Comparison of ENCODE assay signal across 20 cellular contexts in the genomic region with DNA sequence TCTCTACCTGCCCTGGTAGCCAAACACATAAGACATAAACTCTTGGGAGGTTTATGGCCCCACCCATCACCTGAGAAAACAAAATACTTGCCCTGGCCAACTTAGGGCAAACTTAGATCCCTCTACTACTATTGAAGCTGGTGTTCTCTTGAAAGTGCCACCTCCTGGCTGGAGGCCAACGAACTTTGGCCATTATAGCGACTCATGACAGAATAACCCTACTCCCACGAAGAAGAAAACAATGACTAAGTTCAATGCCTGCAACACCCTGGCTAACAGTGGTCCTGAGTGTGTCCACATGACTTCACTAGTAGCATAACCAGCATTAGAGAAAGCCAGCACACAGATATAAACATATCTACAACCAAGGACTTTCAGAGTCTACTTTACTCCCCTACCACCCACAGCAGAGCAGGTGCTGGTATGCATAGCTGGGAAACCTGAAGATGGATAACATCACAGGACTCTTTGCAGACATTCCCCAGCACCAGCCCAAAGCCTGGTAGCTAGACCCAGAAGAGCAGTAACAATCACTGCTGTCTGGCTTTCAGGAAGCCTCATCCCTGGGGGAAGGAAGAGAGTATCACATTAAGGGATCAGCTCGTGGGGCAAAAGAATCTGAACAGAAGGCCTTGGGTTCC.
DNase-seq lines count a peak whose midpoint lies in the region; ATAC-seq and TF ChIP-seq lines count a peak whose summit lies in the region.
"Had no signal": no experiment of that assay in that cellular context is flagged by ENCODE, and none has a peak within 500 bp of the region (broad histone marks: within the 10 kb centered on the region; RNA-seq: fewer than 3 reads in every experiment).

No MANE protein-coding gene starts in this region.

- in situ Hi-C loops in GM23248 (cut with MboI) = no loop called here

- no peaks in the 10 kb centered on the region for H4K20me1 ChIP-seq in GM23248 (ENCODE audit: insufficient read depth)

- no peaks in the 10 kb centered on the region for H3F3A ChIP-seq in GM23248 (ENCODE audit: insufficient read depth)

- H3K4me1 ChIP-seq in GM23248 (ENCODE audit: insufficient read depth) = no peaks in the 10 kb centered on the region
- H3K4me1 ChIP-seq: sigmoid colon had no signal

- no peaks in the 10 kb centered on the region for H3K27me3 ChIP-seq in GM23248 (replicated peaks; ENCODE audit: insufficient read depth)
- H3K27me3 ChIP-seq: sigmoid colon had no signal

- H3K9me3 ChIP-seq in GM23248 (ENCODE audit: low read depth) = no peaks in the 10 kb centered on the region

- H3K79me2 ChIP-seq in GM23248 (ENCODE audit: insufficient read depth) = no peaks in the 10 kb centered on the region

- H3K9me2 ChIP-seq in GM23248 (ENCODE audit: insufficient read depth) = no peaks in the 10 kb centered on the region

- H3K9ac ChIP-seq in GM23248 = no peak overlapping the region

- no peak for ATAC-seq in HG03354 (IDR thresholded peaks at IDR 0.05; ENCODE audit: poor library complexity, severe bottlenecking, unreplicated experiment)
- ATAC-seq in GM18861 (IDR thresholded peaks at IDR 0.05; ENCODE audit: unreplicated experiment) = no peak
- ATAC-seq: activated CD4-positive, alpha-beta T cell treated with anti-CD3 and anti-CD28 coated beads for 36 hours; stimulated activated naive B cell treated with anti-CD40 and anti-IgM and Interleukin-4, amounts not matched to agents 10 μg/mL and 1 μg/mL and 100 μg/mL, for 72 hours had no signal

- peak; percentile 7 for DNase-seq in GM23248
- peak; percentile 20 for DNase-seq in RKO (ENCODE audit: low spot score)
- DNase-seq in foreskin fibroblast = peak; percentile 41 to 83
- DNase-seq in renal cortical epithelial cell (ENCODE audit: low read depth) = peak; percentile 37
- DNase-seq in NCI-H1092 (lab: John Stamatoyannopoulos, UW) = no peak
- no peak for DNase-seq in NOMO-1 treated with DMSO at 0.1 percent for 48 hours (lab: John Stamatoyannopoulos, UW; ENCODE audit: unreplicated experiment)
- DNase-seq: activated CD4-positive, alpha-beta T cell treated with anti-CD3 and anti-CD28 coated beads for 36 hours; activated T-cell treated with anti-CD3 and anti-CD28 coated beads, Interleukin-2, amount 50 U/mL, for 48 hours; CD4-positive, CD25-positive, alpha-beta regulatory T cell; DMS153; endodermal cell; hippocampal formation; NCI-H1436 treated with DMSO at 0.1 percent for 48 hours; NCI-H524; Right ventricle myocardium superior; sigmoid colon; stimulated activated CD4-positive, alpha-beta T cell treated with anti-CD3 and anti-CD28 coated beads, Interleukin-2, amount 100 ng/mL, for 24 hours; stimulated activated naive B cell treated with anti-CD40 and anti-IgM and Interleukin-4, amounts not matched to agents 10 μg/mL and 1 μg/mL and 100 μg/mL, for 72 hours had no signal

- 25 to 40% methylated on average over 4 of the region's 4 CpGs for WGBS in GM23248 (ENCODE audit: low coverage in 1 of 2, low lambda C conversion rate in 2 of 2, missing lambda C conversion rate in 2 of 2), 2 experiments

- H3K36me3 ChIP-seq in GM23248 (ENCODE audit: low read depth) = no peaks in the 10 kb centered on the region
- H3K36me3 ChIP-seq: sigmoid colon had no signal

- no peak overlapping the region for H3K27ac ChIP-seq in GM23248
- H3K27ac ChIP-seq: sigmoid colon had no signal

- no peak overlapping the region for H3K4me2 ChIP-seq in GM23248 (ENCODE audit: unreplicated experiment)

- no peak overlapping the region for H2AFZ ChIP-seq in GM23248

- H3K4me3 ChIP-seq in GM23248 (no peak overlapping the region), foreskin fibroblast (ENCODE audit: low read depth in 1 of 2, low read length in 2 of 2) (no peak overlapping the region)
- H3K4me3 ChIP-seq: sigmoid colon had no signal

- TF ChIP-seq CTCF in foreskin fibroblast (IDR thresholded peaks at IDR 0.05; ENCODE audit: low read depth, low read length) = no peak

Comparison
In these comparisons a context has a peak if more than half of its experiments do, and no peak if none do; other contexts are left out.
1. DNase-seq: peak in GM23248 (single experiment), RKO (single experiment), foreskin fibroblast (2 of 2) and renal cortical epithelial cell (single experiment); none in NCI-H1092 (single experiment) and NOMO-1 treated with DMSO at 0.1 percent for 48 hours (single experiment).